12 cellular contexts compared by ENCODE assay signal in the genomic region with DNA sequence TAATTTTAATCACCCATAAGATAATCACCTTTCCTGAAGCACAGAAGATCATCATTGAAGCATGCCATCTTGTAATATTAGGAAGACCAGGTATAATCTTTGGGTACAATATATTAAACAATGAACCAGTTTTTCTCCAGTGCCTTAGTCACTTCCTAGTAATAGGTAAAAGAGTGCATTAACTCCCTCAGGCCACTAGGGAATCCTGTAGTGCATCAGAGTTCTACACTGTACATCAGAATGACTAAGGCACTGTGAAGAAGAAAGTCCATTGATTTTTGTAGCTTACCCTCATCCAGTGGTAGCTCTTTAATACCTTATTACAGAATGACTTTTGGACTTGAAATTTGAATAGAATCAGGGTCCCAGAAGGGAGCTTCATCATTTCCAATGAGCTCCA. TPM values are rescaled to one million over a fixed set of nuclear protein-coding genes. Genes with fewer than 3 reads are reported as not detected.
DNase-seq lines count a peak whose midpoint lies in the region; ATAC-seq and TF ChIP-seq lines count a peak whose summit lies in the region.
"Had no signal": no experiment of that assay in that cellular context is flagged by ENCODE, and none has a peak within 500 bp of the region (broad histone marks: within the 10 kb centered on the region; RNA-seq: fewer than 3 reads in every experiment).

No MANE protein-coding gene starts in this region.

- intact Hi-C loops in mucosa of descending colon (cut with DNase I, micrococcal nuclease): no loop called here

- no peak overlapping the region for H3K9ac ChIP-seq in DND-41 (ENCODE audit: low read depth, low read length)

- H2AFZ ChIP-seq in DND-41 (ENCODE audit: low read depth, low read length): no peak overlapping the region

- H4K20me1 ChIP-seq in DND-41 (ENCODE audit: insufficient read depth, low read length): no peaks in the 10 kb centered on the region

- H3K4me2 ChIP-seq in DND-41 (ENCODE audit: insufficient read depth, low read length): no peak overlapping the region

- H3K79me2 ChIP-seq in DND-41 (ENCODE audit: insufficient read depth, low read length): no peaks in the 10 kb centered on the region

- ATAC-seq in DND-41 (ENCODE audit: insufficient read depth, low read depth) (no peak), GM21619 (IDR thresholded peaks at IDR 0.05; ENCODE audit: unreplicated experiment) (peak; percentile 57), mucosa of descending colon (no peak)
- ATAC-seq: heart right ventricle, Panc1 had no signal

- no peaks in the 10 kb centered on the region for H3K4me1 ChIP-seq in DND-41 (ENCODE audit: insufficient read depth, low read length)
- H3K4me1 ChIP-seq in mucosa of descending colon (ENCODE audit: low read depth): no peaks in the 10 kb centered on the region

- TF ChIP-seq CTCF in DND-41 (IDR thresholded peaks at IDR 0.05; ENCODE audit: borderline replicate concordance, extremely low read depth, low read length, poor library complexity, severe bottlenecking) (peak; percentile 13), mucosa of descending colon (IDR thresholded peaks at IDR 0.05) (no peak)

- no peaks in the 10 kb centered on the region for H3K27me3 ChIP-seq in DND-41 (ENCODE audit: insufficient read depth, low read length, poor library complexity)

- no peaks in the 10 kb centered on the region for H3K36me3 ChIP-seq in DND-41 (ENCODE audit: insufficient read depth, low read length)
- H3K36me3 ChIP-seq in mucosa of descending colon (ENCODE audit: low read depth): no peaks in the 10 kb centered on the region
- H3K36me3 ChIP-seq: heart right ventricle, thoracic aorta had no signal

- no peak overlapping the region for H3K4me3 ChIP-seq in DND-41 (ENCODE audit: low read depth in 1 of 2, low read length in 2 of 2)
- no peak overlapping the region for H3K4me3 ChIP-seq in mucosa of descending colon
- H3K4me3 ChIP-seq: heart right ventricle, thoracic aorta had no signal

- H3K9me3 ChIP-seq in DND-41 (ENCODE audit: insufficient read depth, low read length, severe bottlenecking): no peaks in the 10 kb centered on the region
- no peaks in the 10 kb centered on the region for H3K9me3 ChIP-seq in mucosa of descending colon
- H3K9me3 ChIP-seq: heart right ventricle, thoracic aorta had no signal

- no peak overlapping the region for H3K27ac ChIP-seq in DND-41 (ENCODE audit: low read length)
- H3K27ac ChIP-seq: heart right ventricle, thoracic aorta had no signal

- DNase-seq in DND-41 (no peak), RKO (ENCODE audit: low spot score) (peak; percentile 52), iris pigment epithelial cell (ENCODE audit: low read depth) (peak; percentile 11), putamen (ENCODE audit: low spot score) (no peak), mucosa of descending colon (no peak)
- DNase-seq in activated naive CD4-positive, alpha-beta T cell treated with Interleukin-2 at 50 U/mL for 16 hours: no peak
- no peak for DNase-seq in activated CD4-positive, alpha-beta T cell treated with anti-CD3 and anti-CD28 coated beads, Interleukin-2, amount 50 U/mL, for 48 hours
- DNase-seq: activated CD4-positive, alpha-beta T cell treated with anti-CD3 and anti-CD28 coated beads, Interleukin-2, amount 50 U/mL, for 4 hours; heart right ventricle had no signal

RNA-seq across cellular contexts. Expression of a gene that starts 4.5 kb away (rescaled TPM):
- not detected for total RNA-seq in mucosa of descending colon
- total RNA-seq: thoracic aorta had no signal

Comparison
In these comparisons a context has a peak if more than half of its experiments do, and no peak if none do; other contexts are left out.
1. DNase-seq: peak in RKO (single experiment) and iris pigment epithelial cell (single experiment); none in DND-41 (single experiment), putamen (single experiment), mucosa of descending colon (0 of 3), activated naive CD4-positive, alpha-beta T cell treated with Interleukin-2 at 50 U/mL for 16 hours (single experiment) and activated CD4-positive, alpha-beta T cell treated with anti-CD3 and anti-CD28 coated beads, Interleukin-2, amount 50 U/mL, for 48 hours (0 of 2).